ENCODE assay signal across 15 cellular contexts in genomic region chr4:40292313-40292759, GRCh38. TPM values are rescaled to one million over a fixed set of nuclear protein-coding genes. Genes with fewer than 3 reads are reported as not detected.
DNase-seq lines count a peak whose midpoint lies in the region; ATAC-seq, FAIRE-seq and TF ChIP-seq lines count a peak whose summit lies in the region.
"Had no signal": no experiment of that assay in that cellular context is flagged by ENCODE, and none has a peak within 500 bp of the region (broad histone marks: within the 10 kb centered on the region; RNA-seq: fewer than 3 reads in every experiment).

No MANE protein-coding gene starts in this region.

- peaks cover 4% of the 10 kb centered on the region for H3K9me3 ChIP-seq in K562 (replicated peaks; ENCODE audit: control insufficient read depth, insufficient read depth, low read depth, low read length)
- H3K9me3 ChIP-seq in CD8-positive, alpha-beta T cell (ENCODE audit: low read length) = no peaks in the 10 kb centered on the region
- H3K9me3 ChIP-seq: right atrium auricular region had no signal

- peak overlapping the region; percentile 80 for H2AFZ ChIP-seq in K562 (ENCODE audit: low read depth, low read length)

- no peaks in the 10 kb centered on the region for H3K36me3 ChIP-seq in K562 (ENCODE audit: control insufficient read depth, insufficient read depth, low read length)
- no peaks in the 10 kb centered on the region for H3K36me3 ChIP-seq in CD8-positive, alpha-beta T cell (ENCODE audit: insufficient read depth, low read length)
- H3K36me3 ChIP-seq: right atrium auricular region had no signal

- no peak overlapping the region for H3K4me3 ChIP-seq in K562
- no peak overlapping the region for H3K4me3 ChIP-seq in CD8-positive, alpha-beta T cell (ENCODE audit: low read depth, low read length)
- H3K4me3 ChIP-seq: right atrium auricular region had no signal

- no peak overlapping the region for H3K4me3 Mint-ChIP-seq in CD8-positive, alpha-beta T cell
- H3K4me3 Mint-ChIP-seq: activated CD8-positive, alpha-beta T cell treated with anti-CD3 and anti-CD28 coated beads, Interleukin-2, amount 10 ng/mL, durations not matched to agents 7 days and 5 days had no signal

- POLR2A ChIA-PET in K562 (lab: Yijun Ruan, JAX) = interaction anchor here (1.6 kb wide), 1 partner anchor 53 kb away, joined by 4 read pairs; no protein-coding TSS in a partner anchor
- POLR2A ChIA-PET in CD8-positive, alpha-beta T cell (lab: Charles Lee) = interaction anchor here (0.9 to 1.4 kb wide), 2 partner anchors 9 to 69 kb away, joined by 3 to 4 read pairs; no protein-coding TSS in a partner anchor

- H3K36me3 Mint-ChIP-seq in CD8-positive, alpha-beta T cell = peaks cover 3% of the 10 kb centered on the region

- H3K4me2 ChIP-seq in K562 (ENCODE audit: insufficient read depth, low read length) = peak overlapping the region; percentile 65
- H3K4me2 ChIP-seq: KMS-11 had no signal

- peak; percentile 72 for DNase-seq in CD1c-positive myeloid dendritic cell (ENCODE audit: extremely low spot score)
- peak; percentile 36 to 75 (median 44) for DNase-seq in K562 (ENCODE audit: extremely low read depth in 1 of 4, low spot score in 3 of 4)
- DNase-seq in lung microvascular endothelial cell (ENCODE audit: low read depth in 2 of 2) = peak; percentile 48 to 57
- no peak for DNase-seq in GM12892 (ENCODE audit: insufficient read length)
- DNase-seq in DMS79 treated with DMSO at 0.1 percent for 48 hours (lab: John Stamatoyannopoulos, UW) = no peak
- DNase-seq in CD8-positive, alpha-beta T cell = no peak
- DNase-seq: activated CD8-positive, alpha-beta T cell treated with anti-CD3 and anti-CD28 coated beads, Interleukin-2, amount 10 ng/mL, durations not matched to agents 7 days and 5 days; anterior cingulate cortex; erythroblast; NCI-H2227 treated with DMSO at 0.1 percent for 48 hours had no signal

- peaks cover 2% of the 10 kb centered on the region for H3K9me3 Mint-ChIP-seq in CD8-positive, alpha-beta T cell

- TF ChIP-seq EP300 in Ishikawa (IDR thresholded peaks at IDR 0.05; ENCODE audit: borderline replicate concordance) = no peak
- peak; percentile 81 for TF ChIP-seq EP300 in K562 (IDR thresholded peaks at IDR 0.05; ENCODE audit: low read length)

- no peaks in the 10 kb centered on the region for H3K27me3 Mint-ChIP-seq in CD8-positive, alpha-beta T cell (ENCODE audit: low read depth)

- in situ Hi-C loops in K562 (cut with MboI) = no loop called here

- H3K27ac ChIP-seq in K562 (ENCODE audit: extremely low read depth, low read depth, low read length) = no peak overlapping the region; the same call in 2 of the 3 replicates
- H3K27ac ChIP-seq in CD8-positive, alpha-beta T cell (ENCODE audit: low read depth, low read length) = no peak overlapping the region
- H3K27ac ChIP-seq: KMS-11, right atrium auricular region had no signal

- intact Hi-C loops in K562 (cut with micrococcal nuclease) = no loop called here
- intact Hi-C loops in CD8-positive, alpha-beta T cell (cut with DNase I, micrococcal nuclease) = no loop called here

- FAIRE-seq in K562 (lab: Jason Lieb, UNC) (peak; percentile 74), GM12892 (lab: Jason Lieb, UNC) (no peak)
- FAIRE-seq: GM12891 had no signal

- peaks cover 11 to 36% of the 10 kb centered on the region in 2 experiments for H3K4me1 ChIP-seq in K562 (replicated peaks in 1 of 2; ENCODE audit: control insufficient read depth in 2 of 2, insufficient read depth in 2 of 2, low read length in 2 of 2)
- peaks cover 46% of the 10 kb centered on the region for H3K4me1 ChIP-seq in CD8-positive, alpha-beta T cell (ENCODE audit: insufficient read depth, low read length)
- H3K4me1 ChIP-seq: right atrium auricular region had no signal

- WGBS in K562 (ENCODE audit: insufficient coverage, low coverage, missing lambda C conversion rate) = 21% methylated on average over 2 of the region's 2 CpGs

- H3K27ac Mint-ChIP-seq in CD8-positive, alpha-beta T cell = no peak overlapping the region
- H3K27ac Mint-ChIP-seq: activated CD8-positive, alpha-beta T cell treated with anti-CD3 and anti-CD28 coated beads, Interleukin-2, amount 10 ng/mL, durations not matched to agents 7 days and 5 days had no signal

- no peak for TF ChIP-seq RAD21 in Ishikawa (IDR thresholded peaks at IDR 0.05; ENCODE audit: low read depth)
- no peak for TF ChIP-seq RAD21 in K562 (CRISPR knock-in tag; conservative IDR thresholded peaks at IDR 0.05 in 1 of 2, IDR thresholded peaks at IDR 0.05 in 1 of 2)

- H3K9ac ChIP-seq in K562 (ENCODE audit: insufficient read depth in 1 of 2, low read depth in 2 of 2, low read length in 2 of 2) = no peak overlapping the region
- H3K9ac ChIP-seq: KMS-11 had no signal

- no peak for TF ChIP-seq CTCF in K562 (IDR thresholded peaks at IDR 0.05 in 2 of 3, conservative IDR thresholded peaks at IDR 0.05 in 1 of 3; ENCODE audit: insufficient read depth in 2 of 3, low read depth in 1 of 3, low read length in 3 of 3)
- TF ChIP-seq CTCF in CD8-positive, alpha-beta T cell (IDR thresholded peaks at IDR 0.05) = no peak

- CTCF ChIA-PET in K562 (lab: Yijun Ruan, JAX; ENCODE audit: low intra/inter-chr PET ratio) = no interaction called here
- CTCF ChIA-PET in CD8-positive, alpha-beta T cell (lab: Charles Lee) = interaction anchor here (1.1 to 3.0 kb wide), 7 partner anchors 9 to 143 kb away, joined by 3 to 12 read pairs (median 5); no protein-coding TSS in a partner anchor

- no TSS peak for BruUV-seq in K562 (replicated peaks; lab: Mats Ljungman, UMichigan)

- ATAC-seq in K562 = peak; percentile 89
- no peak for ATAC-seq in CD8-positive, alpha-beta T cell
- no peak for ATAC-seq in GM19467 (IDR thresholded peaks at IDR 0.05; ENCODE audit: unreplicated experiment)
- ATAC-seq: activated CD8-positive, alpha-beta T cell treated with anti-CD3 and anti-CD28 coated beads, Interleukin-2, amount 10 ng/mL, durations not matched to agents 7 days and 5 days had no signal

- H3K9me1 ChIP-seq in K562 (ENCODE audit: control insufficient read depth, insufficient read depth, low read length) = no peaks in the 10 kb centered on the region

- H3K4me1 Mint-ChIP-seq in CD8-positive, alpha-beta T cell (ENCODE audit: low read depth) = peaks cover 60% of the 10 kb centered on the region

- no peaks in the 10 kb centered on the region for H4K20me1 ChIP-seq in K562 (replicated peaks; ENCODE audit: control insufficient read depth, insufficient read depth, low read length)

- H3K79me2 ChIP-seq in K562 (ENCODE audit: control insufficient read depth, insufficient read depth, low read length) = no peaks in the 10 kb centered on the region

- no peaks in the 10 kb centered on the region for H3K27me3 ChIP-seq in K562 (ENCODE audit: control insufficient read depth in 2 of 2, insufficient read depth in 2 of 2, low read length in 2 of 2)
- no peaks in the 10 kb centered on the region for H3K27me3 ChIP-seq in CD8-positive, alpha-beta T cell (ENCODE audit: insufficient read depth, low read length)
- H3K27me3 ChIP-seq: right atrium auricular region had no signal

- TF ChIP-seq POLR2A in K562 (conservative IDR thresholded peaks at IDR 0.05) (no peak), GM12892 (IDR thresholded peaks at IDR 0.05; ENCODE audit: low read depth, low read length) (no peak)

TF ChIP-seq in Ishikawa, 13 proteins besides CTCF, POLR2A, EP300 and RAD21:
- no peak for TF ChIP-seq YY1 (IDR thresholded peaks at IDR 0.05; ENCODE audit: low read depth)
- TF ChIP-seq, protein P1, sequence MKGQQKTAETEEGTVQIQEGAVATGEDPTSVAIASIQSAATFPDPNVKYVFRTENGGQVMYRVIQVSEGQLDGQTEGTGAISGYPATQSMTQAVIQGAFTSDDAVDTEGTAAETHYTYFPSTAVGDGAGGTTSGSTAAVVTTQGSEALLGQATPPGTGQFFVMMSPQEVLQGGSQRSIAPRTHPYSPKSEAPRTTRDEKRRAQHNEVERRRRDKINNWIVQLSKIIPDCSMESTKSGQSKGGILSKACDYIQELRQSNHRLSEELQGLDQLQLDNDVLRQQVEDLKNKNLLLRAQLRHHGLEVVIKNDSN (IDR thresholded peaks at IDR 0.05) = peak; percentile 92
- no peak for TF ChIP-seq NFIC (IDR thresholded peaks at IDR 0.05)
- peak; percentile 60 for TF ChIP-seq CEBPB (IDR thresholded peaks at IDR 0.05)

TF ChIP-seq in K562, 482 proteins besides CTCF, POLR2A, EP300 and RAD21 (continues in another document):
- TF ChIP-seq TOE1 (IDR thresholded peaks at IDR 0.05; ENCODE audit: borderline replicate concordance) (peak; percentile 98), TOE1 (CRISPR knock-in tag; IDR thresholded peaks at IDR 0.05; ENCODE audit: borderline replicate concordance, low read depth) (no peak)

RNA-seq across cellular contexts. Expression of gene CHRNA9, which starts 42.8 kb away (rescaled TPM):
- not detected in 2 replicates for total RNA-seq in K562 (2011; cell fraction: chromatin; rRNA removed; ENCODE audit: low replicate concordance)
- not detected in 2 replicates for total RNA-seq in K562 (2011; cell fraction: nucleolus; rRNA removed)
- total RNA-seq in K562 (2011; cell fraction: nucleoplasm; rRNA removed) = not detected in 2 replicates
- total RNA-seq in K562 (2014; rRNA removed) (not detected in 2 replicates), K562 (2014; rRNA removed; fragmentation: Illumina TruSeq; extraction: Trizol) (not detected in 2 replicates), K562 (2015; rRNA removed; fragmentation: Illumina TruSeq; extraction: Trizol) (not detected in 2 replicates), K562 (2021) (not detected in 2 replicates), lung microvascular endothelial cell (not detected in 2 replicates)
- polyA plus RNA-seq in K562 (2011; rRNA removed) (not detected in 2 replicates), K562 (2014; fragmentation: Illumina TruSeq; extraction: Trizol) (not detected in 2 replicates), K562 (2014; fragmentation: Nextera tagmentation; extraction: Ambion mirVana) (not detected), K562 (2014; rRNA removed) (not detected in 2 replicates)
- polyA plus RNA-seq in K562 (2011; cell fraction: cytosol; rRNA removed) = not detected in 2 replicates
- not detected in 2 replicates for polyA plus RNA-seq in K562 (2011; cell fraction: nucleus; rRNA removed)
- polyA plus RNA-seq in K562 (2012) = not detected in 2 replicates
- not detected in 2 replicates for polyA minus RNA-seq in K562 (2011; rRNA and poly(A)+ RNA removed)
- polyA minus RNA-seq in K562 (2011; cell fraction: cytosol; rRNA and poly(A)+ RNA removed) = 0.55 and 0.76 TPM in 2 replicates
- polyA minus RNA-seq in K562 (2011; cell fraction: nucleus; rRNA and poly(A)+ RNA removed) = not detected in 2 replicates
- polyA plus RNA-seq in GM12892 (2012; ENCODE audit: missing spikeins) = not detected
- under 1 TPM; 0.14 to 0.58 TPM for total RNA-seq in CD8-positive, alpha-beta T cell
- total RNA-seq: right atrium auricular region had no signal

Comparison
In these comparisons a context has a peak if more than half of its experiments do, and no peak if none do; other contexts are left out.
1. DNase-seq: peak in CD1c-positive myeloid dendritic cell (single experiment), K562 (4 of 4) and lung microvascular endothelial cell (2 of 2); none in GM12892 (single experiment), DMS79 treated with DMSO at 0.1 percent for 48 hours (single experiment) and CD8-positive, alpha-beta T cell (0 of 7).